In the genomic region with DNA sequence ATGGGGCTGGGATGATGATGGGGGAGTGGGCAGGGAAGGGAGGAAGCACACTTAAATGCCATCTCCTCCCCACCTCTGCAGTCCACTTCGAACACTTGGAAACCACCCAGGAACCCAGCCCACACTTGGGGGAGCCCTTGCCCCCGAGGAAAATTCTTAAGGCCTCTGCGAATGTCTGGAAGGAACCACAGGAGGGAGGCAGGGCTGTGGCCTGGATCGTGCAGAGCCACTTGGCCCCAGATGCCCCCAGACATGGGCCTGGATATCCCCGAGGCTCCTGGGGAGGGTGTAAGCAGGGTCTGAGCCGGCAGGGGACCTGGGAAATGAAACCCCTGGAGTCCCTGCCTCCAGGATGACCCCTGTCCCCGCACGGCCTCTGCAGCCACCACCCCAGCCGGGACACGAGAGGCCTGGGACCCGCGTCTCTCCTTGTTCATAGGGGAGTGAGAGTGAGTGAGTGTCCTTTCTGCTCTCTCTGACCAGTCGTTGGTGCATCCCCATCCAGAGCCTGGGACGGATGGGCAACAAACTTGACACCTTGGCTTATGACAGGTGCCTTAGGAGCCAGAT, we compare ENCODE assay signal across 13 cellular contexts. TPM values are rescaled to one million over a fixed set of nuclear protein-coding genes. Genes with fewer than 3 reads are reported as not detected.
DNase-seq lines count a peak whose midpoint lies in the region; ATAC-seq and TF ChIP-seq lines count a peak whose summit lies in the region.
"Had no signal": no experiment of that assay in that cellular context is flagged by ENCODE, and none has a peak within 500 bp of the region (broad histone marks: within the 10 kb centered on the region; RNA-seq: fewer than 3 reads in every experiment).

No MANE protein-coding gene starts in this region.

- ATAC-seq in left ventricle myocardium superior = no peak

- H2AFZ ChIP-seq in neural progenitor cell (replicated peaks) = no peak overlapping the region
- H2AFZ ChIP-seq: parathyroid adenoma had no signal

- H3K27me3 ChIP-seq in cardiac muscle cell (no peaks in the 10 kb centered on the region), BE2C (no peaks in the 10 kb centered on the region), neural progenitor cell (no peaks in the 10 kb centered on the region)

- H3K4me3 Mint-ChIP-seq in mesothelial cell of epicardium = no peak overlapping the region
- no peak overlapping the region for H3K4me3 Mint-ChIP-seq in neural progenitor cell

- H3K9me3 Mint-ChIP-seq in mesothelial cell of epicardium = no peaks in the 10 kb centered on the region
- H3K9me3 Mint-ChIP-seq in neural progenitor cell = no peaks in the 10 kb centered on the region

- H3K4me1 ChIP-seq in cardiac muscle cell (ENCODE audit: low read depth) = peaks cover 80% of the 10 kb centered on the region
- no peaks in the 10 kb centered on the region for H3K4me1 ChIP-seq in urinary bladder (ENCODE audit: insufficient read depth)
- peaks cover 52% of the 10 kb centered on the region for H3K4me1 ChIP-seq in BE2C
- peaks cover 30% of the 10 kb centered on the region for H3K4me1 ChIP-seq in neural progenitor cell

- TF ChIP-seq CTCF in cardiac muscle cell (IDR thresholded peaks at IDR 0.05; ENCODE audit: low read depth, low read length) (no peak), mesothelial cell of epicardium (IDR thresholded peaks at IDR 0.05; ENCODE audit: unreplicated experiment) (no peak), BE2C (IDR thresholded peaks at IDR 0.05; ENCODE audit: low read depth, low read length) (no peak), neural progenitor cell (IDR thresholded peaks at IDR 0.05) (no peak)

- H3K36me3 ChIP-seq in cardiac muscle cell = no peaks in the 10 kb centered on the region
- no peaks in the 10 kb centered on the region for H3K36me3 ChIP-seq in urinary bladder (ENCODE audit: insufficient read depth)
- H3K36me3 ChIP-seq in BE2C = no peaks in the 10 kb centered on the region; the same call in 1 of the 2 replicates
- H3K36me3 ChIP-seq in neural progenitor cell = no peaks in the 10 kb centered on the region

- no peaks in the 10 kb centered on the region for H3K79me2 ChIP-seq in neural progenitor cell (ENCODE audit: low read depth)

- peaks cover 11% of the 10 kb centered on the region for H3F3A ChIP-seq in neural progenitor cell (ENCODE audit: low read depth)

- peaks cover 59% of the 10 kb centered on the region for H3K4me1 Mint-ChIP-seq in mesothelial cell of epicardium
- peaks cover 40% of the 10 kb centered on the region for H3K4me1 Mint-ChIP-seq in neural progenitor cell

- H3K36me3 Mint-ChIP-seq in mesothelial cell of epicardium = peaks cover 2% of the 10 kb centered on the region
- H3K36me3 Mint-ChIP-seq in neural progenitor cell = peaks cover 3% of the 10 kb centered on the region

- H3K9me3 ChIP-seq in cardiac muscle cell (ENCODE audit: low read depth) (no peaks in the 10 kb centered on the region), BE2C (no peaks in the 10 kb centered on the region), neural progenitor cell (ENCODE audit: low read depth) (no peaks in the 10 kb centered on the region)

- H3K9ac ChIP-seq in neural progenitor cell = no peak overlapping the region
- H3K9ac ChIP-seq: parathyroid adenoma had no signal

- WGBS in urinary bladder = 54% methylated on average over 14 of the region's 14 CpGs

- H3K27me3 Mint-ChIP-seq in mesothelial cell of epicardium (ENCODE audit: low read depth) (no peaks in the 10 kb centered on the region), neural progenitor cell (ENCODE audit: insufficient read depth, low read depth) (peaks cover 6% of the 10 kb centered on the region)

- H3K4me2 ChIP-seq in neural progenitor cell = no peak overlapping the region

- DNase-seq in cardiac muscle cell (ENCODE audit: low read depth in 1 of 2, low spot score in 1 of 2) = no peak
- DNase-seq in left ventricle myocardium superior = no peak
- peak; percentile 82 for DNase-seq in astrocyte of the hippocampus (ENCODE audit: low read depth, low spot score)
- no peak for DNase-seq in mesothelial cell of epicardium (ENCODE audit: low spot score in 2 of 2, unreplicated experiment in 2 of 2)
- no peak for DNase-seq in BE2C
- no peak for DNase-seq in NOMO-1 treated with DMSO at 0.1 percent for 48 hours (lab: John Stamatoyannopoulos, UW; ENCODE audit: unreplicated experiment)
- no peak for DNase-seq in neural progenitor cell (ENCODE audit: low spot score)
- DNase-seq: activated CD8-positive, alpha-beta memory T cell treated with anti-CD3 and anti-CD28 coated beads, Interleukin-2, amount 50 U/mL, for 4 hours; C1 segment of cervical spinal cord; NCI-H345 had no signal

- intact Hi-C loops in left ventricle myocardium superior (cut with micrococcal nuclease) = no loop called here

- H4K20me1 ChIP-seq in neural progenitor cell (ENCODE audit: low read depth) = peaks cover 7% of the 10 kb centered on the region

- H3K27ac ChIP-seq in cardiac muscle cell = peak overlapping the region; percentile 78
- H3K27ac ChIP-seq in urinary bladder (ENCODE audit: low read depth) = peak overlapping the region; percentile 84
- no peak overlapping the region for H3K27ac ChIP-seq in neural progenitor cell
- H3K27ac ChIP-seq: parathyroid adenoma, SK-N-MC had no signal

- H3K4me3 ChIP-seq in cardiac muscle cell = no peak overlapping the region
- no peak overlapping the region for H3K4me3 ChIP-seq in urinary bladder (ENCODE audit: low read depth, low read length)
- H3K4me3 ChIP-seq in BE2C (ENCODE audit: low read depth, low read length) = no peak overlapping the region
- no peak overlapping the region for H3K4me3 ChIP-seq in neural progenitor cell
- H3K4me3 ChIP-seq: SK-N-MC had no signal

- H3K27ac Mint-ChIP-seq in mesothelial cell of epicardium = peak overlapping the region; percentile 89
- no peak overlapping the region for H3K27ac Mint-ChIP-seq in neural progenitor cell

RNA-seq across cellular contexts. Expression of gene MTSS2, which starts 11.8 kb away (rescaled TPM):
- 47.2 and 82.3 TPM in 2 replicates for total RNA-seq in cardiac muscle cell
- polyA plus RNA-seq in cardiac muscle cell = 12.4 and 22.7 TPM in 2 replicates
- total RNA-seq in left ventricle myocardium superior = 101 TPM
- total RNA-seq in mesothelial cell of epicardium = 100 to 104 TPM (median 102 TPM) in 3 replicates
- total RNA-seq in urinary bladder = 29.3 TPM
- 82.0 TPM for polyA plus RNA-seq in urinary bladder
- 211 TPM for polyA plus RNA-seq in BE2C (2012; ENCODE audit: insufficient read depth, insufficient read length, low read depth)
- total RNA-seq in neural progenitor cell (ENCODE audit: low replicate concordance) = 6.2 and 22.1 TPM in 2 replicates

RNA-seq across cellular contexts. Expression of gene IL34, which starts 51.3 kb away (rescaled TPM):
- not detected in 2 replicates for total RNA-seq in cardiac muscle cell
- 0.10 TPM in 1 of 2 replicates, not detected in the other for polyA plus RNA-seq in cardiac muscle cell
- total RNA-seq in left ventricle myocardium superior = 1.5 TPM
- 1.3 to 2.1 TPM (median 1.4 TPM) in 3 replicates for total RNA-seq in mesothelial cell of epicardium
- 10.6 TPM for total RNA-seq in urinary bladder
- 2.8 TPM for polyA plus RNA-seq in urinary bladder
- not detected for polyA plus RNA-seq in BE2C (2012; ENCODE audit: insufficient read depth, insufficient read length, low read depth)
- total RNA-seq in neural progenitor cell (ENCODE audit: low replicate concordance) = not detected in 2 replicates
